In genomic region chr22:19354201-19354600, GRCh38 we compare ENCODE assay signal across 16 cellular contexts.
DNase-seq lines count a peak whose midpoint lies in the region; TF ChIP-seq lines count a peak whose summit lies in the region.
"Had no signal": no experiment of that assay in that cellular context is flagged by ENCODE, and none has a peak within 500 bp of the region (broad histone marks: within the 10 kb centered on the region; RNA-seq: fewer than 3 reads in every experiment).

No MANE protein-coding gene starts in this region.

- H3K27ac Mint-ChIP-seq in IgD-negative memory B cell = peak overlapping the region in 2 of 3 donors; percentile 23
- H3K27ac Mint-ChIP-seq: CD4-positive, alpha-beta T cell; GM23338 had no signal

- H3K27me3 Mint-ChIP-seq in IgD-negative memory B cell = no peaks in the 10 kb centered on the region
- H3K27me3 Mint-ChIP-seq: CD4-positive, alpha-beta T cell had no signal

- no peaks in the 10 kb centered on the region for H3K9me3 ChIP-seq in hepatocyte (ENCODE audit: low read depth)
- H3K9me3 ChIP-seq: Caco-2 had no signal

- H3K79me2 ChIP-seq in hepatocyte = no peaks in the 10 kb centered on the region

- no peak for TF ChIP-seq CTCF in hepatocyte (IDR thresholded peaks at IDR 0.05; ENCODE audit: poor library complexity)

- no peaks in the 10 kb centered on the region for H3K36me3 ChIP-seq in hepatocyte (replicated peaks; ENCODE audit: insufficient read depth, low read depth)

- H2AFZ ChIP-seq in hepatocyte = no peak overlapping the region
- H2AFZ ChIP-seq: GM23338 had no signal

- 98% methylated on average over 5 of the region's 5 CpGs for WGBS in hepatocyte (ENCODE audit: low lambda C conversion rate, missing lambda C conversion rate)

- H3K4me1 ChIP-seq in hepatocyte (ENCODE audit: insufficient read depth) = no peaks in the 10 kb centered on the region
- H3K4me1 ChIP-seq: Caco-2 had no signal

- H3K4me1 Mint-ChIP-seq in IgD-negative memory B cell = peaks cover 0 to under 1% (median 0%) of the 10 kb centered on the region in 3 donors
- H3K4me1 Mint-ChIP-seq: GM23338 had no signal

- peaks cover 18% of the 10 kb centered on the region for H3K36me3 Mint-ChIP-seq in IgD-negative memory B cell

- peak; percentile 50 for DNase-seq in cerebellar cortex (ENCODE audit: low spot score)
- DNase-seq in stimulated activated CD8-positive, alpha-beta memory T cell treated with anti-CD3 and anti-CD28 coated beads, Interleukin-4, amount 100 ng/mL, for 48 hours = peak; percentile 3
- DNase-seq in NCI-H524 treated with DMSO at 0.1 percent for 48 hours (lab: John Stamatoyannopoulos, UW) = no peak
- DNase-seq in SKM-1 treated with dmso at 0.1 percent for 144 hours (lab: John Stamatoyannopoulos, UW; ENCODE audit: unreplicated experiment) = no peak
- no peak for DNase-seq in hepatocyte (ENCODE audit: low spot score)
- DNase-seq: AML-193; Caco-2; CD4-positive, alpha-beta T cell; DMS153; DMS79; GF-D8; HCEC 1CT; IMR-90 had no signal

- H3K27me3 ChIP-seq in hepatocyte = no peaks in the 10 kb centered on the region

- no peak overlapping the region for H3K4me3 Mint-ChIP-seq in IgD-negative memory B cell
- H3K4me3 Mint-ChIP-seq: CD4-positive, alpha-beta T cell; GM23338 had no signal

- no peaks in the 10 kb centered on the region for H3K9me3 Mint-ChIP-seq in IgD-negative memory B cell
- H3K9me3 Mint-ChIP-seq: CD4-positive, alpha-beta T cell; GM23338 had no signal

- H3K4me3 ChIP-seq in hepatocyte = no peak overlapping the region
- H3K4me3 ChIP-seq: GM23338 had no signal

- H4K20me1 ChIP-seq in hepatocyte (ENCODE audit: insufficient read depth, poor library complexity, severe bottlenecking) = no peaks in the 10 kb centered on the region

- no peak overlapping the region for H3K27ac ChIP-seq in hepatocyte
- H3K27ac ChIP-seq: C4-2B had no signal

- no peaks in the 10 kb centered on the region for H3K9me2 ChIP-seq in hepatocyte (replicated peaks; ENCODE audit: insufficient read depth)

- no peak overlapping the region for H3K4me2 ChIP-seq in hepatocyte
- H3K4me2 ChIP-seq: GM23338 had no signal

Comparison
In these comparisons a context has a peak if more than half of its experiments do, and no peak if none do; other contexts are left out.
1. DNase-seq: peak in cerebellar cortex (single experiment) and stimulated activated CD8-positive, alpha-beta memory T cell treated with anti-CD3 and anti-CD28 coated beads, Interleukin-4, amount 100 ng/mL, for 48 hours (single experiment); none in NCI-H524 treated with DMSO at 0.1 percent for 48 hours (single experiment), SKM-1 treated with dmso at 0.1 percent for 144 hours (single experiment) and hepatocyte (single experiment).